In genomic region chr17:14070344-14071007, GRCh38 we compare ENCODE assay signal across 8 cellular contexts. TPM values are rescaled to one million over a fixed set of nuclear protein-coding genes. Genes with fewer than 3 reads are reported as not detected.
DNase-seq lines count a peak whose midpoint lies in the region; ATAC-seq, FAIRE-seq and TF ChIP-seq lines count a peak whose summit lies in the region.

No MANE protein-coding gene starts in this region.

- peak; percentile 30 for FAIRE-seq in GM12892 (lab: Jason Lieb, UNC)

- H3K9me3 ChIP-seq in SU-DHL-6 (ENCODE audit: insufficient read depth, low read length) (peaks cover 4% of the 10 kb centered on the region; the same call in 1 of the 2 replicates), gastroesophageal sphincter (no peaks in the 10 kb centered on the region), sigmoid colon (no peaks in the 10 kb centered on the region)

- ATAC-seq in gastroesophageal sphincter (no peak), foreskin keratinocyte (no peak), GM19467 (IDR thresholded peaks at IDR 0.05; ENCODE audit: unreplicated experiment) (no peak)

- TF ChIP-seq EP300 in gastroesophageal sphincter (IDR thresholded peaks at IDR 0.05) = no peak
- no peak for TF ChIP-seq EP300 in sigmoid colon (IDR thresholded peaks at IDR 0.05)

- H4K20me1 ChIP-seq in SU-DHL-6 (ENCODE audit: low read depth, low read length) = no peaks in the 10 kb centered on the region

- no peak for DNase-seq in GM12892 (ENCODE audit: insufficient read length)
- no peak for DNase-seq in sigmoid colon
- no peak for DNase-seq in foreskin keratinocyte
- DNase-seq in D341Med (ENCODE audit: low spot score) = no peak
- DNase-seq in substantia nigra (lab: John Stamatoyannopoulos, UW) = no peak

- peaks cover 9 to 30% (median 14%) of the 10 kb centered on the region in 3 donors for H3K4me1 ChIP-seq in gastroesophageal sphincter
- H3K4me1 ChIP-seq in sigmoid colon = peaks cover 0 to 25% (median 19%) of the 10 kb centered on the region in 4 donors
- peaks cover 5% of the 10 kb centered on the region for H3K4me1 ChIP-seq in foreskin keratinocyte

- H3K27me3 ChIP-seq in SU-DHL-6 (ENCODE audit: low read length) = no peaks in the 10 kb centered on the region
- H3K27me3 ChIP-seq in gastroesophageal sphincter = no peaks in the 10 kb centered on the region
- H3K27me3 ChIP-seq in sigmoid colon = no peaks in the 10 kb centered on the region
- H3K27me3 ChIP-seq in foreskin keratinocyte = no peaks in the 10 kb centered on the region

- TF ChIP-seq CTCF in SU-DHL-6 (IDR thresholded peaks at IDR 0.05; ENCODE audit: insufficient read depth, low read length, poor library complexity, severe bottlenecking) (no peak), gastroesophageal sphincter (IDR thresholded peaks at IDR 0.05) (no peak), sigmoid colon (IDR thresholded peaks at IDR 0.05) (no peak), foreskin keratinocyte (conservative IDR thresholded peaks at IDR 0.05) (no peak)

- no peak overlapping the region for H3K27ac ChIP-seq in SU-DHL-6 (ENCODE audit: low read depth, low read length)
- no peak overlapping the region for H3K27ac ChIP-seq in gastroesophageal sphincter
- H3K27ac ChIP-seq in sigmoid colon = no peak overlapping the region
- H3K27ac ChIP-seq in foreskin keratinocyte = no peak overlapping the region
- H3K27ac ChIP-seq in substantia nigra (ENCODE audit: low read depth, low read length, poor library complexity, severe bottlenecking) = no peak overlapping the region

- peaks cover 79% of the 10 kb centered on the region for H3K79me2 ChIP-seq in SU-DHL-6 (ENCODE audit: insufficient read depth, low read length)

- no peak overlapping the region for H2AFZ ChIP-seq in SU-DHL-6 (ENCODE audit: low read depth, low read length, severe bottlenecking)

- intact Hi-C loops in sigmoid colon (cut with DNase I) = no loop called here

- H3K9ac ChIP-seq in SU-DHL-6 (ENCODE audit: low read length) = peak overlapping the region; percentile 96

- H3F3A ChIP-seq in SU-DHL-6 (ENCODE audit: insufficient read depth) = no peaks in the 10 kb centered on the region

- H3K4me2 ChIP-seq in SU-DHL-6 (ENCODE audit: low read depth, low read length, poor library complexity, severe bottlenecking) = peak overlapping the region; percentile 91

- TF ChIP-seq POLR2A in GM12892 (IDR thresholded peaks at IDR 0.05; ENCODE audit: low read depth, low read length) (no peak), gastroesophageal sphincter (IDR thresholded peaks at IDR 0.05) (no peak), sigmoid colon (IDR thresholded peaks at IDR 0.05) (no peak)

- H3K36me3 ChIP-seq in SU-DHL-6 (ENCODE audit: low read length) (peaks cover 29% of the 10 kb centered on the region), gastroesophageal sphincter (peaks cover 0 to 17% of the 10 kb centered on the region in 2 donors), sigmoid colon (peaks cover 0 to 16% (median 0%) of the 10 kb centered on the region in 4 donors)

- H3K9me2 ChIP-seq in SU-DHL-6 (replicated peaks; ENCODE audit: insufficient read depth, low read length) = no peaks in the 10 kb centered on the region

- 47 to 63% methylated on average over 2 to 6 of the region's 6 CpGs for WGBS in gastroesophageal sphincter (ENCODE audit: low coverage in 1 of 2), 2 donors
- 17 to 64% methylated on average over 6 of the region's 6 CpGs for WGBS in sigmoid colon, 2 donors

- peak overlapping the region; percentile 97 for H3K4me3 ChIP-seq in SU-DHL-6 (ENCODE audit: insufficient read depth, low read length, poor library complexity, severe bottlenecking)
- peak overlapping the region; percentile 93 for H3K4me3 ChIP-seq in gastroesophageal sphincter
- peak overlapping the region in 3 of 4 donors; percentile 69 to 89 (median 82) for H3K4me3 ChIP-seq in sigmoid colon

RNA-seq across cellular contexts. Expression of gene COX10, which starts 1.2 kb away (rescaled TPM):
- 16.6 TPM for polyA plus RNA-seq in GM12892 (2012; ENCODE audit: missing spikeins)
- 10 to 100 TPM; 20.3 to 30.0 (median 26.5) TPM for total RNA-seq in gastroesophageal sphincter
- total RNA-seq in sigmoid colon = 10 to 100 TPM; 14.4 to 23.9 (median 18.2) TPM
- 10 to 100 TPM; 14.4 to 21.5 (median 17.3) TPM for polyA plus RNA-seq in sigmoid colon
- 15.2 and 16.0 TPM in 2 replicates for total RNA-seq in foreskin keratinocyte
- polyA plus RNA-seq in foreskin keratinocyte = 8.4 and 9.6 TPM in 2 replicates
